16 cellular contexts compared by ENCODE assay signal in genomic region chr4:145756244-145756643, GRCh38.
"Had no signal": no experiment of that assay in that cellular context is flagged by ENCODE, and none has a peak within 500 bp of the region (broad histone marks: within the 10 kb centered on the region; RNA-seq: fewer than 3 reads in every experiment).

No MANE protein-coding gene starts in this region.

- H3K27me3 Mint-ChIP-seq: type B pancreatic cell had no signal

- FAIRE-seq: pancreas had no signal

- H3K27ac Mint-ChIP-seq: memory B cell; naive thymus-derived CD4-positive, alpha-beta T cell; type B pancreatic cell had no signal

- H3K4me3 Mint-ChIP-seq: memory B cell; naive thymus-derived CD4-positive, alpha-beta T cell; type B pancreatic cell had no signal

- DNase-seq: activated CD4-positive, CD25-positive, alpha-beta regulatory T cell treated with anti-CD3 and anti-CD28 coated beads, Interleukin-2, amount 50 U/mL, for 72 hours; activated effector memory CD4-positive, alpha-beta T cell treated with Interleukin-2 at 50 U/mL for 16 hours; activated naive CD4-positive, alpha-beta T cell treated with anti-CD3 and anti-CD28 coated beads, Interleukin-2, amount 50 U/mL, for 16 hours; amniotic stem cell; dermis blood vessel endothelial cell; effector memory CD4-positive, alpha-beta T cell; naive thymus-derived CD4-positive, alpha-beta T cell; pancreas; stimulated activated naive CD4-positive, alpha-beta T cell treated with Interleukin-2 at 50 U/mL for 16 hours; T1000 had no signal

- H3K4me3 ChIP-seq: cardiac muscle cell, pancreas, smooth muscle cell, suprapubic skin had no signal

- ATAC-seq: naive thymus-derived CD4-positive, alpha-beta T cell; pancreas; sciatic nerve had no signal

- H3K9me3 ChIP-seq: pancreas, suprapubic skin had no signal

- H3K4me1 ChIP-seq: pancreas, suprapubic skin had no signal

- H3K4me1 Mint-ChIP-seq: memory B cell had no signal
